In the genomic region with DNA sequence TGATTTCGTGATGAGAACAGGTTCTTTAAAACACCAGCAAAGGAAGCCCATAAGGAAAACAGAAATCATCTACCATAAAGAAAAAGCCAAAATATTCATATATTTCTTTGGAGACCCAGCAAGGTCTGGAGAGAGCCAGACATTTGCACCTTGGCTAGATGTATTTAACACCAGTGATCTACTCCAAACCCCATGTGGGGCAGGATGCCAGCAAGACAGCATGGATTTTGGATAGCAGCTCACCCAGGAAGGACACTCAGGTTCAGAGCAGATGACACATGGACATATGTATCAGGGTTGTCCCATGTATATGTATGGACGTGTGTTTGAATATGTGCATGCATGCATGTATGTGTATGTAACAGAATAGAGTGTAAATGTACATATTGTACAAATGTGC, we compare ENCODE assay signal across 22 cellular contexts.
"Had no signal": no experiment of that assay in that cellular context is flagged by ENCODE, and none has a peak within 500 bp of the region (broad histone marks: within the 10 kb centered on the region; RNA-seq: fewer than 3 reads in every experiment).

No MANE protein-coding gene starts in this region.

- ATAC-seq: natural killer cell treated with Interleukin-12 subunit alpha and Interleukin-12 subunit beta and Interleukin-15 and Interleukin-18, amount 100 ng/mL, for 72 hours; right lobe of liver; stimulated activated memory B cell treated with anti-CD40 and anti-IgM and Interleukin-4, amounts not matched to agents 10 μg/mL and 1 μg/mL and 100 μg/mL, for 72 hours; stimulated activated naive CD8-positive, alpha-beta T cell treated with anti-CD3 and anti-CD28 coated beads, Interleukin-15, amount 100 ng/mL, for 72 hours; upper lobe of right lung had no signal

- H3K27ac Mint-ChIP-seq: immature natural killer cell; mesothelial cell of epicardium; naive B cell; natural killer cell treated with Interleukin-12 subunit alpha and Interleukin-12 subunit beta and Interleukin-15 and Interleukin-18, amount 100 ng/mL, for 72 hours; progenitor cell of endocrine pancreas; stimulated activated memory B cell treated with anti-CD40 and anti-IgM and Interleukin-4, amounts not matched to agents 10 μg/mL and 1 μg/mL and 100 μg/mL, for 72 hours; stimulated activated naive CD8-positive, alpha-beta T cell treated with anti-CD3 and anti-CD28 coated beads, Interleukin-15, amount 100 ng/mL, for 72 hours had no signal

- H3K4me1 ChIP-seq: left ventricle myocardium inferior, right atrium auricular region, right lobe of liver, upper lobe of right lung had no signal

- DNase-seq: hypothalamus; immature natural killer cell; left ventricle myocardium inferior; mesendoderm; naive B cell; ovary; right lobe of liver; stimulated activated CD4-positive, alpha-beta T cell treated with anti-CD3 and anti-CD28 coated beads, Interleukin-1b, Interleukin-23, amount 100 ng/mL, for 48 hours; stimulated activated CD4-positive, alpha-beta T cell treated with anti-CD3 and anti-CD28 coated beads, Interleukin-2, amount 100 ng/mL, for 48 hours; stimulated activated CD4-positive, alpha-beta T cell treated with anti-CD3 and anti-CD28 coated beads, Interleukin-4, amount 100 ng/mL, for 4 hours; stimulated activated CD8-positive, alpha-beta memory T cell treated with anti-CD3 and anti-CD28 coated beads, Interleukin-4, amount 100 ng/mL, for 48 hours; stimulated activated naive CD4-positive, alpha-beta T cell treated with Interleukin-2 at 50 U/mL for 16 hours; stimulated activated naive CD8-positive, alpha-beta T cell treated with anti-CD3 and anti-CD28 coated beads, Interleukin-15, amount 100 ng/mL, for 72 hours; upper lobe of right lung had no signal

- H3K9me3 ChIP-seq: left ventricle myocardium inferior, ovary, right atrium auricular region, right lobe of liver, tibial nerve, upper lobe of right lung had no signal

- H3K9me3 Mint-ChIP-seq: immature natural killer cell; mesothelial cell of epicardium; natural killer cell treated with Interleukin-12 subunit alpha and Interleukin-12 subunit beta and Interleukin-15 and Interleukin-18, amount 100 ng/mL, for 72 hours had no signal

- H3K4me3 ChIP-seq: left ventricle myocardium inferior, lung, ovary, right atrium auricular region, right lobe of liver, smooth muscle cell, tibial nerve, upper lobe of right lung had no signal

- H3K4me3 Mint-ChIP-seq: immature natural killer cell; mesothelial cell of epicardium; naive B cell; natural killer cell treated with Interleukin-12 subunit alpha and Interleukin-12 subunit beta and Interleukin-15 and Interleukin-18, amount 100 ng/mL, for 72 hours; stimulated activated memory B cell treated with anti-CD40 and anti-IgM and Interleukin-4, amounts not matched to agents 10 μg/mL and 1 μg/mL and 100 μg/mL, for 72 hours; stimulated activated naive CD8-positive, alpha-beta T cell treated with anti-CD3 and anti-CD28 coated beads, Interleukin-15, amount 100 ng/mL, for 72 hours had no signal

- H3K4me1 Mint-ChIP-seq: immature natural killer cell; mesothelial cell of epicardium; naive B cell; stimulated activated memory B cell treated with anti-CD40 and anti-IgM and Interleukin-4, amounts not matched to agents 10 μg/mL and 1 μg/mL and 100 μg/mL, for 72 hours had no signal

- H3K27me3 ChIP-seq: ovary, right atrium auricular region, right lobe of liver, tibial nerve, upper lobe of right lung had no signal

- H3K27ac ChIP-seq: left ventricle myocardium inferior, ovary, right atrium auricular region, right lobe of liver, tibial nerve, upper lobe of right lung had no signal

- H3K36me3 Mint-ChIP-seq: immature natural killer cell; mesothelial cell of epicardium; naive B cell; natural killer cell treated with Interleukin-12 subunit alpha and Interleukin-12 subunit beta and Interleukin-15 and Interleukin-18, amount 100 ng/mL, for 72 hours; stimulated activated memory B cell treated with anti-CD40 and anti-IgM and Interleukin-4, amounts not matched to agents 10 μg/mL and 1 μg/mL and 100 μg/mL, for 72 hours had no signal

- H3K36me3 ChIP-seq: left ventricle myocardium inferior, ovary, right atrium auricular region, right lobe of liver, tibial nerve, upper lobe of right lung had no signal
